In the genomic region with DNA sequence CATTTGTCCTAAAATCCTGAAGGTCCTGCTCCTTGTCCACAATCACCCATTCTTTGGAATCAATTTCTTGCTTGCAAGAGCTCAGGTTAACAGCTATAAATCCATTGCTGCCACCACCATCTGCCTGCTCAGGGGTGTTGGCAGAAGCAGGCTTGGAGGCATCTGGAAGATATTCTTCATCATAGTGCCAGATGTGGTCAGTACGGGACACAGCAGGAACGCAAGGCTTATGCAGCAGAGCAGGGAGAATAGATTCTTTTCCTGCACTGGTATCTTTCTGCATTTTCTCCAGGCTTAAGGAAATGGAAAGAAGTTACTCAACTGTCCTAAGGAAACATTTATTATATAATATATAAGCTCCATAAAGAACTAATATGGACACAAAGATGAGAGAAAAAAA, we compare ENCODE assay signal across 28 cellular contexts.
"Had no signal": no experiment of that assay in that cellular context is flagged by ENCODE, and none has a peak within 500 bp of the region (broad histone marks: within the 10 kb centered on the region; RNA-seq: fewer than 3 reads in every experiment).

No MANE protein-coding gene starts in this region.

- H3K36me3 ChIP-seq: brain microvascular endothelial cell had no signal

- H3K4me3 ChIP-seq: adrenal gland, cardiac muscle cell, Peyer's patch, SJSA1 had no signal

- H3K9me3 ChIP-seq: adrenal gland, Peyer's patch, SJSA1, SK-N-SH had no signal

- H3K9ac ChIP-seq: SK-N-SH had no signal

- H3K27me3 ChIP-seq: adrenal gland, brain microvascular endothelial cell, cardiac muscle cell, Peyer's patch, SJSA1 had no signal

- H3K9me2 ChIP-seq: SK-N-SH had no signal

- DNase-seq: activated CD4-positive, alpha-beta T cell treated with anti-CD3 and anti-CD28 coated beads for 36 hours; activated CD4-positive, alpha-beta T cell treated with anti-CD3 and anti-CD28 coated beads, Interleukin-2, amount 10 ng/mL, durations not matched to agents 7 days and 5 days; activated CD4-positive, alpha-beta T cell treated with anti-CD3 and anti-CD28 coated beads, Interleukin-2, amount 50 U/mL, for 48 hours; activated CD8-positive, alpha-beta T cell treated with anti-CD3 and anti-CD28 coated beads, Interleukin-2, amount 10 ng/mL, durations not matched to agents 7 days and 5 days; activated gamma-delta T cell; activated naive CD4-positive, alpha-beta T cell treated with Interleukin-2 at 50 U/mL for 16 hours; activated naive CD8-positive, alpha-beta T cell treated with anti-CD3 and anti-CD28 coated beads, Interleukin-2, amount 10 ng/mL, durations not matched to agents 7 days and 5 days; activated T-cell treated with anti-CD3 and anti-CD28 coated beads, Interleukin-2, amount 50 U/mL, for 24 hours; adrenal gland; aorta; brain microvascular endothelial cell; NCI-H1092 treated with DMSO at 0.1 percent for 48 hours; NCI-H1417; NCI-H146; NCI-H187; NCI-H2029 treated with DMSO at 0.1 percent for 48 hours; NCI-H2107; NCI-H226; NCI-H524 treated with DMSO at 0.1 percent for 48 hours; NCI-H748 treated with DMSO at 0.1 percent for 48 hours; NK-92 treated with Interleukin-12 subunit alpha and Interleukin-12 subunit beta, amount 100 ng/mL, for 24 hours; PC-3; Peyer's patch; RPMI8226; SHP77 treated with DMSO at 0.1 percent for 48 hours; SK-N-SH had no signal

- H3K27ac ChIP-seq: adrenal gland, brain microvascular endothelial cell, cardiac muscle cell, Peyer's patch, SJSA1 had no signal

- H3K4me1 ChIP-seq: Peyer's patch, SJSA1 had no signal

- H3K4me2 ChIP-seq: SK-N-SH had no signal
